In genomic region chr5:96854067-96854466, GRCh38 we compare ENCODE assay signal across 28 cellular contexts.
"Had no signal": no experiment of that assay in that cellular context is flagged by ENCODE, and none has a peak within 500 bp of the region (broad histone marks: within the 10 kb centered on the region; RNA-seq: fewer than 3 reads in every experiment).

No MANE protein-coding gene starts in this region.

- FAIRE-seq: bronchial epithelial cell, TTC549 had no signal

- H3K4me1 ChIP-seq: ascending aorta, body of pancreas, SJSA1 had no signal

- ATAC-seq: activated CD8-positive, alpha-beta memory T cell treated with anti-CD3 and anti-CD28 coated beads, Interleukin-2, amount 10 ng/mL, durations not matched to agents 7 days and 5 days; body of pancreas; T-cell had no signal

- H3K36me3 ChIP-seq: ascending aorta, SJSA1 had no signal

- DNase-seq: activated B cell treated with CpG ODN at 0.5 μM for 24 hours; activated CD4-positive, alpha-beta T cell treated with anti-CD3 and anti-CD28 coated beads for 1 hour; activated CD4-positive, alpha-beta T cell treated with anti-CD3 and anti-CD28 coated beads, Interleukin-2, amount 10 ng/mL, durations not matched to agents 24 days and 14 days; activated CD4-positive, alpha-beta T cell treated with anti-CD3 and anti-CD28 coated beads, Interleukin-2, amount 50 U/mL, for 48 hours; activated CD8-positive, alpha-beta memory T cell treated with anti-CD3 and anti-CD28 coated beads, Interleukin-2, amount 10 ng/mL, durations not matched to agents 7 days and 5 days; activated effector memory CD4-positive, alpha-beta T cell treated with Interleukin-2 at 50 U/mL for 16 hours; activated naive CD4-positive, alpha-beta T cell; activated T-cell treated with anti-CD3 and anti-CD28 coated beads, Interleukin-2, amount 50 U/mL, for 24 hours; amniotic stem cell; body of pancreas; central memory CD4-positive, alpha-beta T cell; NCI-H1092; NCI-H1417; NCI-H1930; NCI-H2107; NCI-H446 treated with DMSO at 0.1 percent for 48 hours; NCI-H526; NCI-H774; NK-92 treated with Interleukin-12 subunit alpha and Interleukin-12 subunit beta, amount 100 ng/mL, for 24 hours; SHP77; T-cell; T-helper 2 cell; T1000 had no signal

- H3K4me3 ChIP-seq: ascending aorta, body of pancreas, SJSA1 had no signal

- H3K9me3 ChIP-seq: ascending aorta, body of pancreas, SJSA1 had no signal

- H3K27me3 ChIP-seq: ascending aorta, body of pancreas, SJSA1 had no signal

- H3K27ac ChIP-seq: ascending aorta, body of pancreas, KMS-11, SJSA1 had no signal
